In genomic region chr2:195657634-195658540, GRCh38 we compare ENCODE assay signal across 8 cellular contexts. TPM values are rescaled to one million over a fixed set of nuclear protein-coding genes. Genes with fewer than 3 reads are reported as not detected.
A peak's percentile ranks its signal among the peaks of the same experiment; 100 is the strongest.
DNase-seq lines count a peak whose midpoint lies in the region; ATAC-seq, FAIRE-seq and TF ChIP-seq lines count a peak whose summit lies in the region.

No MANE protein-coding gene starts in this region.

- H3K9me2 ChIP-seq in GM23338 (ENCODE audit: insufficient read depth): no peaks in the 10 kb centered on the region

- peak; percentile 86 for DNase-seq in ELR (ENCODE audit: low read depth)
- peak; percentile 76 for DNase-seq in GM23338 (ENCODE audit: low spot score)
- DNase-seq in LoVo (ENCODE audit: low spot score): peak; percentile 51
- peak; percentile 54 for DNase-seq in T follicular helper cell (ENCODE audit: low read depth)
- DNase-seq in adrenal gland: peak; percentile 66 to 85 (median 78)
- peak; percentile 63 for DNase-seq in left ventricle myocardium superior
- peak; percentile 59 for DNase-seq in putamen (ENCODE audit: low spot score)
- peak; percentile 21 for DNase-seq in urothelium cell line (ENCODE audit: low spot score)

- H3K4me3 ChIP-seq in GM23338 (peak overlapping the region; percentile 72), adrenal gland (peak overlapping the region; percentile 77 to 92 (median 88))

- FAIRE-seq in urothelium cell line (lab: Jason Lieb, UNC): no peak

- ATAC-seq in GM23338 (peak; percentile 54), left ventricle myocardium superior (peak; percentile 42)

- no peaks in the 10 kb centered on the region for H3K9me3 ChIP-seq in adrenal gland (replicated peaks in 1 of 3)

- H3K4me1 Mint-ChIP-seq in GM23338: peaks cover 28% of the 10 kb centered on the region

- H3K4me3 Mint-ChIP-seq in GM23338: peak overlapping the region; percentile 91

- no peaks in the 10 kb centered on the region for H3K9me3 Mint-ChIP-seq in GM23338

- peaks cover 21% of the 10 kb centered on the region for H3K36me3 Mint-ChIP-seq in GM23338 (ENCODE audit: low read depth)

- H3K36me3 ChIP-seq in GM23338 (ENCODE audit: insufficient read depth): no peaks in the 10 kb centered on the region
- no peaks in the 10 kb centered on the region for H3K36me3 ChIP-seq in adrenal gland (replicated peaks in 1 of 2)

- no peak overlapping the region for H2AFZ ChIP-seq in GM23338

- no peak for TF ChIP-seq CTCF in GM23338 (conservative IDR thresholded peaks at IDR 0.05; ENCODE audit: low read depth in 2 of 2)
- no peak for TF ChIP-seq CTCF in adrenal gland (IDR thresholded peaks at IDR 0.05)

- H3K27ac Mint-ChIP-seq in GM23338: peak overlapping the region; percentile 97

- TF ChIP-seq POLR2A in adrenal gland (IDR thresholded peaks at IDR 0.05): peak in 1 of 2 donors; percentile 52

- H3K27ac ChIP-seq in GM23338 (ENCODE audit: low read depth) (peak overlapping the region; percentile 65; the same call in 1 of the 2 replicates), adrenal gland (peak overlapping the region; percentile 90 to 98 (median 98))

- peaks cover 14% of the 10 kb centered on the region for H3K27me3 Mint-ChIP-seq in GM23338 (ENCODE audit: insufficient read depth, low read depth, poor library complexity)

- 0 to 2% (median 1%) methylated on average over 12 to 66 of the region's 66 CpGs for WGBS in adrenal gland, 4 donors

- H3K27me3 ChIP-seq in GM23338 (ENCODE audit: insufficient read depth) (no peaks in the 10 kb centered on the region), adrenal gland (no peaks in the 10 kb centered on the region)

- intact Hi-C loops in adrenal gland (cut with DNase I): loop anchor here in 1 of 2 donors (5.0 kb wide), 1 partner anchor 161 kb away; no protein-coding TSS in a partner anchor
- intact Hi-C loops in left ventricle myocardium superior (cut with micrococcal nuclease): no loop called here

- H3K4me2 ChIP-seq in GM23338: peak overlapping the region; percentile 74

- no peaks in the 10 kb centered on the region for H3F3A ChIP-seq in GM23338 (replicated peaks; ENCODE audit: low read depth)

- peaks cover 27% of the 10 kb centered on the region for H3K4me1 ChIP-seq in GM23338 (ENCODE audit: insufficient read depth)
- H3K4me1 ChIP-seq in adrenal gland (replicated peaks in 1 of 2): peaks cover 18 to 52% of the 10 kb centered on the region in 2 donors

- H3K79me2 ChIP-seq in GM23338 (replicated peaks; ENCODE audit: insufficient read depth): peaks cover 52% of the 10 kb centered on the region

- peaks cover 8% of the 10 kb centered on the region; the same call in 1 of the 2 replicates for H4K20me1 ChIP-seq in GM23338 (replicated peaks; ENCODE audit: insufficient read depth)

TF ChIP-seq in GM23338, 12 proteins besides CTCF, POLR2A, EP300 and RAD21:
- no peak for TF ChIP-seq ZNF462 (CRISPR knock-in tag; IDR thresholded peaks at IDR 0.05)
- no peak for TF ChIP-seq ZNF114 (CRISPR knock-in tag; IDR thresholded peaks at IDR 0.05)
- TF ChIP-seq ETS1 (IDR thresholded peaks at IDR 0.05): no peak
- no peak for TF ChIP-seq ZNF331 (CRISPR knock-in tag; IDR thresholded peaks at IDR 0.05; ENCODE audit: low read depth)
- no peak for TF ChIP-seq JUNB (IDR thresholded peaks at IDR 0.05; ENCODE audit: unreplicated experiment)
- no peak for TF ChIP-seq EZH2 (IDR thresholded peaks at IDR 0.05; ENCODE audit: low read depth, unreplicated experiment)
- TF ChIP-seq NANOG (IDR thresholded peaks at IDR 0.05; ENCODE audit: borderline replicate concordance): no peak

RNA-seq across cellular contexts. Expression of gene SLC39A10, which starts 0.9 kb away (rescaled TPM):
- total RNA-seq in GM23338 (2014; rRNA removed; shearing (Covaris generic)): 261 and 263 TPM in 2 replicates
- polyA plus RNA-seq in GM23338 (2016; fragmentation: Nextera tagmentation; extraction: Ambion mirVana) (344 and 356 TPM in 2 replicates), adrenal gland (10 to 100 TPM in 2 of 3 donors, 1 to 10 TPM in 1; 6.6 to 18.0 (median 11.7) TPM)
- total RNA-seq in adrenal gland (10 to 100 TPM; 21.3 to 67.3 (median 34.2) TPM), left ventricle myocardium superior (9.7 TPM)

Comparison
In these comparisons a context has a peak if more than half of its experiments do, and no peak if none do; other contexts are left out.
1. Peak in every context shown above with its lines: DNase-seq, ATAC-seq, H3K4me3 ChIP-seq and H3K27ac ChIP-seq.
2. DNase-seq: peak in every context shown above with its lines; median percentile 86 in ELR; 78 in adrenal gland; 76 in GM23338; 63 in left ventricle myocardium superior; 59 in putamen; 54 in T follicular helper cell; 51 in LoVo; 21 in urothelium cell line.